1 cellular context compared by ENCODE assay signal in genomic region chr4:182880387-182881356, GRCh38.
A peak's percentile ranks its signal among the peaks of the same experiment; 100 is the strongest.
TF ChIP-seq lines count a peak whose summit lies in the region.

No MANE protein-coding gene starts in this region.

TF ChIP-seq in HepG2, 621 proteins besides CTCF, POLR2A, EP300 and RAD21 (continued from another document and continues in another):
- TF ChIP-seq HNF1A (IDR thresholded peaks at IDR 0.05; ENCODE audit: low read depth), result no peak
- no peak for TF ChIP-seq HNF1A (CRISPR knock-in tag; IDR thresholded peaks at IDR 0.05; ENCODE audit: borderline replicate concordance)
- TF ChIP-seq HOXD1 (CRISPR knock-in tag; IDR thresholded peaks at IDR 0.05), result 0 out of 2 replicates have a peak, but pooled peaks have one; percentile 13
- TF ChIP-seq HMGA1 (CRISPR knock-in tag; conservative IDR thresholded peaks at IDR 0.05), result no peak
- TF ChIP-seq ZNF263 (CRISPR knock-in tag; IDR thresholded peaks at IDR 0.05), result peak; percentile 83
- TF ChIP-seq ZNF704 (CRISPR knock-in tag; IDR thresholded peaks at IDR 0.05; ENCODE audit: borderline replicate concordance), result no peak
- TF ChIP-seq ZNF292 (CRISPR knock-in tag; IDR thresholded peaks at IDR 0.05; ENCODE audit: borderline replicate concordance, low read depth), result peak; percentile 95
- TF ChIP-seq ZBTB42 (CRISPR knock-in tag; IDR thresholded peaks at IDR 0.05), result no peak
- no peak for TF ChIP-seq CEBPB (IDR thresholded peaks at IDR 0.05; ENCODE audit: borderline replicate concordance, low read depth, low read length)
- no peak for TF ChIP-seq NBN (conservative IDR thresholded peaks at IDR 0.05)
- peak; percentile 87 for TF ChIP-seq HNF4G (IDR thresholded peaks at IDR 0.05; ENCODE audit: borderline replicate concordance, low read depth, low read length)
- peak; percentile 79; the same call in 1 of the 2 replicates for TF ChIP-seq HNF4G (CRISPR knock-in tag; IDR thresholded peaks at IDR 0.05; ENCODE audit: borderline replicate concordance, low read depth)
- TF ChIP-seq NFE2 (CRISPR knock-in tag; IDR thresholded peaks at IDR 0.05), result no peak
- no peak for TF ChIP-seq SP2 (CRISPR knock-in tag; IDR thresholded peaks at IDR 0.05)
- no peak for TF ChIP-seq ZNF773 (CRISPR knock-in tag; IDR thresholded peaks at IDR 0.05; ENCODE audit: borderline replicate concordance)
- TF ChIP-seq ZHX2 (IDR thresholded peaks at IDR 0.05; ENCODE audit: low read depth), result no peak; the same call in 1 of the 2 replicates
- no peak for TF ChIP-seq ZHX2 (CRISPR knock-in tag; IDR thresholded peaks at IDR 0.05; ENCODE audit: borderline replicate concordance)
- 0 out of 2 replicates have a peak, but pooled peaks have one; percentile 11 for TF ChIP-seq HMG20A (CRISPR knock-in tag; IDR thresholded peaks at IDR 0.05; ENCODE audit: borderline replicate concordance)
- TF ChIP-seq ZNF253 (CRISPR knock-in tag; IDR thresholded peaks at IDR 0.05; ENCODE audit: borderline replicate concordance), result 0 out of 2 replicates have a peak, but pooled peaks have one; percentile 41
- TF ChIP-seq EHMT2 (IDR thresholded peaks at IDR 0.05; ENCODE audit: borderline replicate concordance, low read depth, low read length), result peak; percentile 50; the same call in 1 of the 2 replicates
- TF ChIP-seq ZFP36L1 (CRISPR knock-in tag; IDR thresholded peaks at IDR 0.05), result peak; percentile 80; the same call in 1 of the 2 replicates
- TF ChIP-seq AKAP8 (CRISPR knock-in tag; IDR thresholded peaks at IDR 0.05), result no peak; the same call in 1 of the 2 replicates
- 0 out of 2 replicates have a peak, but pooled peaks have one; percentile 2 for TF ChIP-seq PRDM10 (CRISPR knock-in tag; IDR thresholded peaks at IDR 0.05; ENCODE audit: low read depth)
- no peak for TF ChIP-seq ZKSCAN5 (CRISPR knock-in tag; IDR thresholded peaks at IDR 0.05)
- no peak for TF ChIP-seq SETDB1 (CRISPR knock-in tag; IDR thresholded peaks at IDR 0.05; ENCODE audit: borderline replicate concordance)
- peak; percentile 77; the same call in 1 of the 2 replicates for TF ChIP-seq ZNF747 (CRISPR knock-in tag; IDR thresholded peaks at IDR 0.05; ENCODE audit: borderline replicate concordance)
- no peak for TF ChIP-seq SIX4 (CRISPR knock-in tag; IDR thresholded peaks at IDR 0.05)
- peak; percentile 88 for TF ChIP-seq ARID5B (CRISPR knock-in tag; IDR thresholded peaks at IDR 0.05)
- TF ChIP-seq AHR (CRISPR knock-in tag; IDR thresholded peaks at IDR 0.05), result no peak
- no peak; the same call in 1 of the 2 replicates for TF ChIP-seq E2F5 (CRISPR knock-in tag; conservative IDR thresholded peaks at IDR 0.05)
- no peak; the same call in none of the 2 replicates for TF ChIP-seq RXRA (CRISPR knock-in tag; IDR thresholded peaks at IDR 0.05)
- TF ChIP-seq ZNF275 (CRISPR knock-in tag; IDR thresholded peaks at IDR 0.05; ENCODE audit: borderline replicate concordance), result no peak; the same call in 1 of the 2 replicates
- TF ChIP-seq ERF (CRISPR knock-in tag; IDR thresholded peaks at IDR 0.05), result 0 out of 2 replicates have a peak, but pooled peaks have one; percentile 56
- no peak for TF ChIP-seq KLF6 (CRISPR knock-in tag; IDR thresholded peaks at IDR 0.05)
- TF ChIP-seq ZNF703 (CRISPR knock-in tag; IDR thresholded peaks at IDR 0.05; ENCODE audit: borderline replicate concordance), result no peak
- no peak for TF ChIP-seq SMARCE1 (IDR thresholded peaks at IDR 0.05; ENCODE audit: borderline replicate concordance)
- peak; percentile 72 for TF ChIP-seq MXD4 (CRISPR knock-in tag; IDR thresholded peaks at IDR 0.05)
- no peak for TF ChIP-seq FIP1L1 (IDR thresholded peaks at IDR 0.05; ENCODE audit: borderline replicate concordance, insufficient read depth, low read depth, low read length)
- peak; percentile 47; the same call in 1 of the 2 replicates for TF ChIP-seq TBX3 (IDR thresholded peaks at IDR 0.05; ENCODE audit: borderline replicate concordance)
